ENCODE assay signal across 26 cellular contexts in the genomic region with DNA sequence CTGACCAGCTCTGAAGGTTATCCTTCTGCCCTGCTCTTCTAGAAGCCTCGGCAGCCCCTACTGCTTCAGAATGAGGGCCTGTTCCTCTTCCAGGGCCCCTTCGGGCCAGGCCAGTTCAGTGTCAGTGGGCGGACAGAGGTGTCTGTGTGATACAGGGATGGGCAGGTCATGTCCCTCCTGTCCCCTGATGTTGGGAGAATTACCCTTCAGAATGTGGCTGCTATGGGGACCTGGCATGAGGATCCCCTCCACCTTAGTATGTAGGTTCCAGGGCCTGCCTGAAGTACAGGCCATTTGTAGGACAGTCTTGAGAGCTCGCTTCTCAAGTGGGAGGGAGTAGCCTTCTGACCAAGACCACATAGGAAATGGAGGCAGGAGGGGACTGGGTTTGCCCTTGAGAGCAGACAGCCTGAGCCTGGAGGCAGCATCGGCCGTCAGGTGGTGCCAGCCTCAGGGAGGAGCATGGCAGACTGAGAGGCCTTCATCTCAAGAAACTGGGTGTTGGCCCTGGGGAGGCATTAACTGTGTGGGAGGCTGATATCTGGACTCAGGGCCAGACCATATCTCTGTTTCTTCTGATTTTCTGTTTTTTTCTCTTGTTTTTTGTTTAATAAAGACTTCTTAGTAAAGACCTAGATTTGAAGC. TPM values are rescaled to one million over a fixed set of nuclear protein-coding genes. Genes with fewer than 3 reads are reported as not detected.
A peak's percentile ranks its signal among the peaks of the same experiment; 100 is the strongest.
DNase-seq lines count a peak whose midpoint lies in the region; ATAC-seq and TF ChIP-seq lines count a peak whose summit lies in the region.
"Had no signal": no experiment of that assay in that cellular context is flagged by ENCODE, and none has a peak within 500 bp of the region (broad histone marks: within the 10 kb centered on the region; RNA-seq: fewer than 3 reads in every experiment).

No MANE protein-coding gene starts in this region.

- H3K4me1 ChIP-seq in rectal smooth muscle tissue (ENCODE audit: control insufficient read depth, insufficient read depth, low read length) = no peaks in the 10 kb centered on the region
- no peaks in the 10 kb centered on the region for H3K4me1 ChIP-seq in upper lobe of left lung
- H3K4me1 ChIP-seq: SJCRH30 had no signal

- no peak overlapping the region for H3K27ac Mint-ChIP-seq in activated T-cell treated with anti-CD3 and anti-CD28 coated beads, Interleukin-2, amount 50 U/mL, for 72 hours
- H3K27ac Mint-ChIP-seq: activated CD4-positive, alpha-beta memory T cell treated with anti-CD3 and anti-CD28 coated beads, Interleukin-2, amount 10 ng/mL, durations not matched to agents 7 days and 5 days; activated naive CD4-positive, alpha-beta T cell treated with anti-CD3 and anti-CD28 coated beads, Interleukin-2, amount 50 U/mL, for 24 hours; CD8-positive, alpha-beta T cell; IgD-negative memory B cell; stimulated activated naive B cell treated with anti-CD40 and anti-IgM and Interleukin-4, amounts not matched to agents 10 μg/mL and 1 μg/mL and 100 μg/mL, for 72 hours had no signal

- H3K9me3 Mint-ChIP-seq in activated T-cell treated with anti-CD3 and anti-CD28 coated beads, Interleukin-2, amount 50 U/mL, for 72 hours = no peaks in the 10 kb centered on the region
- H3K9me3 Mint-ChIP-seq: activated CD4-positive, alpha-beta memory T cell treated with anti-CD3 and anti-CD28 coated beads, Interleukin-2, amount 10 ng/mL, durations not matched to agents 7 days and 5 days; activated naive CD4-positive, alpha-beta T cell treated with anti-CD3 and anti-CD28 coated beads, Interleukin-2, amount 50 U/mL, for 24 hours; activated T-cell treated with anti-CD3 and anti-CD28 coated beads, Interleukin-2, amount 50 U/mL, for 4 hours; brain; CD8-positive, alpha-beta T cell; IgD-negative memory B cell; neural crest cell; stimulated activated naive B cell treated with anti-CD40 and anti-IgM and Interleukin-4, amounts not matched to agents 10 μg/mL and 1 μg/mL and 100 μg/mL, for 72 hours had no signal

- intact Hi-C loops in left ventricle myocardium superior (cut with micrococcal nuclease) = no loop called here

- no peak for TF ChIP-seq CTCF in upper lobe of left lung (IDR thresholded peaks at IDR 0.05)

- H3K4me3 ChIP-seq in rectal smooth muscle tissue (ENCODE audit: low read length) (no peak overlapping the region), upper lobe of left lung (no peak overlapping the region)
- H3K4me3 ChIP-seq: SJCRH30 had no signal

- 85 to 87% methylated on average over 5 to 6 of the region's 6 CpGs for WGBS in upper lobe of left lung, 2 donors

- peaks cover 3% of the 10 kb centered on the region for H3K36me3 ChIP-seq in rectal smooth muscle tissue (ENCODE audit: control insufficient read depth, insufficient read depth, low read length)
- H3K36me3 ChIP-seq in upper lobe of left lung = peaks cover 0 to 37% (median 0%) of the 10 kb centered on the region in 4 donors
- H3K36me3 ChIP-seq: SJCRH30 had no signal

- H3K9me3 ChIP-seq in upper lobe of left lung = no peaks in the 10 kb centered on the region
- H3K9me3 ChIP-seq: SJCRH30 had no signal

- no peak overlapping the region for H3K9ac ChIP-seq in rectal smooth muscle tissue (ENCODE audit: low read length)

- no peak for DNase-seq in caudate nucleus (lab: John Stamatoyannopoulos, UW)
- no peak for DNase-seq in left ventricle myocardium superior
- no peak for DNase-seq in upper lobe of left lung
- DNase-seq in activated T-cell treated with anti-CD3 and anti-CD28 coated beads, Interleukin-2, amount 50 U/mL, for 72 hours = no peak
- DNase-seq in HCEC 1CT = no peak
- DNase-seq: activated CD4-positive, alpha-beta memory T cell treated with anti-CD3 and anti-CD28 coated beads, Interleukin-2, amount 10 ng/mL, durations not matched to agents 7 days and 5 days; activated T-cell treated with anti-CD3 and anti-CD28 coated beads, Interleukin-2, amount 50 U/mL, for 4 hours; CD8-positive, alpha-beta T cell; cortex of kidney; DMS79 treated with DMSO at 0.1 percent for 48 hours; kidney; midbrain; NCI-H1694 treated with DMSO at 0.1 percent for 48 hours; NCI-H82; retina; SJCRH30; stimulated activated naive B cell treated with anti-CD40 and anti-IgM and Interleukin-4, amounts not matched to agents 10 μg/mL and 1 μg/mL and 100 μg/mL, for 72 hours; WERI-Rb-1 had no signal

- H3K27ac ChIP-seq in caudate nucleus (ENCODE audit: low read depth, low read length) (peak overlapping the region; percentile 18), rectal smooth muscle tissue (ENCODE audit: low read depth, low read length) (peak overlapping the region; percentile 49), upper lobe of left lung (peak overlapping the region in 3 of 4 donors; percentile 31 to 49 (median 36))
- H3K27ac ChIP-seq: SJCRH30, WERI-Rb-1 had no signal

- no peak for TF ChIP-seq EP300 in upper lobe of left lung (IDR thresholded peaks at IDR 0.05)

- no peak for TF ChIP-seq POLR2A in upper lobe of left lung (IDR thresholded peaks at IDR 0.05)
- no peak for TF ChIP-seq POLR2A in GM18505 (IDR thresholded peaks at IDR 0.05; ENCODE audit: borderline replicate concordance, extremely low read depth, insufficient read depth, insufficient read length)

- ATAC-seq in left ventricle myocardium superior = peak; percentile 28
- ATAC-seq in upper lobe of left lung (ENCODE audit: low FRiP score in 2 of 2) = no peak
- ATAC-seq in GM18505 (IDR thresholded peaks at IDR 0.05; ENCODE audit: unreplicated experiment) = no peak
- no peak for ATAC-seq in activated T-cell treated with anti-CD3 and anti-CD28 coated beads, Interleukin-2, amount 50 U/mL, for 72 hours (replicated peaks in 1 of 2)
- ATAC-seq: activated T-cell treated with anti-CD3 and anti-CD28 coated beads, Interleukin-2, amount 50 U/mL, for 4 hours; CD8-positive, alpha-beta T cell; stimulated activated naive B cell treated with anti-CD40 and anti-IgM and Interleukin-4, amounts not matched to agents 10 μg/mL and 1 μg/mL and 100 μg/mL, for 72 hours had no signal

- H3K27me3 ChIP-seq in rectal smooth muscle tissue (ENCODE audit: control insufficient read depth, insufficient read depth, low read length) (no peaks in the 10 kb centered on the region), upper lobe of left lung (no peaks in the 10 kb centered on the region)
- H3K27me3 ChIP-seq: SJCRH30 had no signal

- no peak overlapping the region for H3K4me3 Mint-ChIP-seq in activated T-cell treated with anti-CD3 and anti-CD28 coated beads, Interleukin-2, amount 50 U/mL, for 72 hours
- H3K4me3 Mint-ChIP-seq: activated CD4-positive, alpha-beta memory T cell treated with anti-CD3 and anti-CD28 coated beads, Interleukin-2, amount 10 ng/mL, durations not matched to agents 7 days and 5 days; activated naive CD4-positive, alpha-beta T cell treated with anti-CD3 and anti-CD28 coated beads, Interleukin-2, amount 50 U/mL, for 24 hours; activated T-cell treated with anti-CD3 and anti-CD28 coated beads, Interleukin-2, amount 50 U/mL, for 4 hours; brain; CD8-positive, alpha-beta T cell; IgD-negative memory B cell; neural crest cell; stimulated activated naive B cell treated with anti-CD40 and anti-IgM and Interleukin-4, amounts not matched to agents 10 μg/mL and 1 μg/mL and 100 μg/mL, for 72 hours had no signal

- no peaks in the 10 kb centered on the region for H3K4me1 Mint-ChIP-seq in activated T-cell treated with anti-CD3 and anti-CD28 coated beads, Interleukin-2, amount 50 U/mL, for 72 hours (ENCODE audit: low read depth)
- H3K4me1 Mint-ChIP-seq: activated CD4-positive, alpha-beta memory T cell treated with anti-CD3 and anti-CD28 coated beads, Interleukin-2, amount 10 ng/mL, durations not matched to agents 7 days and 5 days; IgD-negative memory B cell; neural crest cell; stimulated activated naive B cell treated with anti-CD40 and anti-IgM and Interleukin-4, amounts not matched to agents 10 μg/mL and 1 μg/mL and 100 μg/mL, for 72 hours had no signal

- no peaks in the 10 kb centered on the region for H3K36me3 Mint-ChIP-seq in activated T-cell treated with anti-CD3 and anti-CD28 coated beads, Interleukin-2, amount 50 U/mL, for 72 hours (ENCODE audit: insufficient read depth in 2 of 2)
- H3K36me3 Mint-ChIP-seq: CD8-positive, alpha-beta T cell had no signal

- peaks cover 19% of the 10 kb centered on the region for H3K27me3 Mint-ChIP-seq in activated T-cell treated with anti-CD3 and anti-CD28 coated beads, Interleukin-2, amount 50 U/mL, for 72 hours (ENCODE audit: low read depth)
- H3K27me3 Mint-ChIP-seq: activated naive CD4-positive, alpha-beta T cell treated with anti-CD3 and anti-CD28 coated beads, Interleukin-2, amount 50 U/mL, for 24 hours; brain; IgD-negative memory B cell; stimulated activated naive B cell treated with anti-CD40 and anti-IgM and Interleukin-4, amounts not matched to agents 10 μg/mL and 1 μg/mL and 100 μg/mL, for 72 hours had no signal

RNA-seq across cellular contexts. Expression of a gene that starts 32.0 kb away (rescaled TPM):
- total RNA-seq in left ventricle myocardium superior (27.4 TPM), upper lobe of left lung (10 to 100 TPM in 2 of 6 donors, 1 to 10 TPM in 4; 3.9 to 26.0 (median 7.9) TPM)
- not detected for total RNA-seq in activated T-cell treated with anti-CD3 and anti-CD28 coated beads, Interleukin-2, amount 50 U/mL, for 72 hours
- total RNA-seq: CD8-positive, alpha-beta T cell; MCF 10A; T-helper 1 cell treated with Interleukin-12 subunit alpha and Interleukin-12 subunit beta and Interleukin-4 antibody, amounts not matched to agents 30 ng/mL and 1 ng/mL, for 36 hours had no signal

Comparison
In these comparisons a context has a peak if more than half of its experiments do, and no peak if none do; other contexts are left out.
1. RNA of a gene that starts 32.0 kb away (total RNA-seq): 27.4 TPM in left ventricle myocardium superior (single experiment) and 3.9 to 26.0 TPM in upper lobe of left lung; not detected in activated T-cell treated with anti-CD3 and anti-CD28 coated beads, Interleukin-2, amount 50 U/mL, for 72 hours; every median in the first group is over 4 times any median in the second.
2. Peak in every context shown above with its lines, with median percentiles within 50 percentile points of each other: H3K27ac ChIP-seq.